Comparison of ENCODE assay signal across 10 cellular contexts in the genomic region with DNA sequence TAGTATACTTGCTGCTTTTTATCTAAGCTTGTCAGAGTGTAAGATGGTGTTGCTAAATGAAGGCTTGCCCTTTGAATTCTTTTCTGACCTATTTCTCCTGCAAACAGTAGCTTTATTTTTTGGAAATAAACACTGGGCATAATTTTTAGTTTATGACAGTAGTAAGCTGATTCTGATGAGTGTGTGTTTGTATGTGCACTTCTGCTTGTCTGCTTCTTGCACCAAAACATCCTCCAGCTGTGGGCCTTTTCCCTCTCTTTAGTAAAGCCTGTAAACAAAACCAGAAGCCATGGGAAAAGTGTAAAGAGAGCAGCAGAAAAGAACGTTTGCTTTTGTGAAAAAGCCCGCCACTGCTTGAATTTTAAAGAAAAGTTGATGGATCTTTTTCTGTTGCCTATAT. TPM values are rescaled to one million over a fixed set of nuclear protein-coding genes. Genes with fewer than 3 reads are reported as not detected.
DNase-seq lines count a peak whose midpoint lies in the region; ATAC-seq and TF ChIP-seq lines count a peak whose summit lies in the region.
"Had no signal": no experiment of that assay in that cellular context is flagged by ENCODE, and none has a peak within 500 bp of the region (broad histone marks: within the 10 kb centered on the region; RNA-seq: fewer than 3 reads in every experiment).

No MANE protein-coding gene starts in this region.

- H4K8ac ChIP-seq in neuronal stem cell (ENCODE audit: low read depth, low read length) = no peak overlapping the region

- no peak for ATAC-seq in HG03280 (IDR thresholded peaks at IDR 0.05; ENCODE audit: unreplicated experiment)
- ATAC-seq: natural killer cell had no signal

- H3K27ac ChIP-seq in left ventricle myocardium inferior (replicated peaks) (peak overlapping the region; percentile 93), esophagus muscularis mucosa (replicated peaks in 1 of 4) (peak overlapping the region; percentile 84 to 87 (median 84)), neuronal stem cell (replicated peaks; ENCODE audit: low read length) (peak overlapping the region; percentile 81)

- no peak overlapping the region for H3K14ac ChIP-seq in neuronal stem cell (ENCODE audit: low read length)

- TF ChIP-seq POLR2A in esophagus muscularis mucosa (IDR thresholded peaks at IDR 0.05; ENCODE audit: low read depth) = no peak

- no peak overlapping the region for H2BK120ac ChIP-seq in neuronal stem cell (ENCODE audit: low read depth, low read length)

- no peak overlapping the region for H2BK12ac ChIP-seq in neuronal stem cell (ENCODE audit: low read length)

- H3K4me1 ChIP-seq in left ventricle myocardium inferior (peaks cover 100% of the 10 kb centered on the region), esophagus muscularis mucosa (peaks cover 59 to 97% (median 95%) of the 10 kb centered on the region in 4 donors), neuronal stem cell (ENCODE audit: control insufficient read depth in 2 of 2, insufficient read depth in 1 of 2, low read depth in 1 of 2, low read length in 2 of 2) (peaks cover 26 to 40% of the 10 kb centered on the region in 2 donors)

- H3K9me3 ChIP-seq in left ventricle myocardium inferior (replicated peaks) (no peaks in the 10 kb centered on the region), esophagus muscularis mucosa (no peaks in the 10 kb centered on the region), neuronal stem cell (replicated peaks in 1 of 2; ENCODE audit: control insufficient read depth in 2 of 2, insufficient read depth in 1 of 2, low read depth in 1 of 2, low read length in 2 of 2) (peaks cover 6 to 8% of the 10 kb centered on the region in 2 donors)

- DNase-seq in left ventricle myocardium inferior = no peak
- no peak for DNase-seq in cardiac septum (ENCODE audit: low spot score)
- DNase-seq in esophagus muscularis mucosa (ENCODE audit: extremely low spot score) = no peak
- DNase-seq in neuronal stem cell (ENCODE audit: low spot score) = no peak
- no peak for DNase-seq in NK-92 (lab: John Stamatoyannopoulos, UW; ENCODE audit: unreplicated experiment)
- no peak for DNase-seq in stimulated activated CD4-positive, alpha-beta T cell treated with anti-CD3 and anti-CD28 coated beads, Interleukin-15, amount 100 ng/mL, for 24 hours
- DNase-seq in DMS153 (lab: John Stamatoyannopoulos, UW) = no peak
- DNase-seq: natural killer cell, NCI-H1105 had no signal

- H2BK5ac ChIP-seq in neuronal stem cell (ENCODE audit: low read length) = no peak overlapping the region

- no peak overlapping the region for H2AK5ac ChIP-seq in neuronal stem cell (ENCODE audit: low read depth, low read length)

- no peak for TF ChIP-seq EP300 in esophagus muscularis mucosa (IDR thresholded peaks at IDR 0.05)

- H3K27me3 ChIP-seq in left ventricle myocardium inferior (ENCODE audit: low read depth) = no peaks in the 10 kb centered on the region
- no peaks in the 10 kb centered on the region for H3K27me3 ChIP-seq in esophagus muscularis mucosa
- H3K27me3 ChIP-seq in neuronal stem cell (ENCODE audit: control insufficient read depth in 3 of 3, insufficient read depth in 3 of 3, low read depth in 1 of 3, low read length in 3 of 3) = no peaks in the 10 kb centered on the region

- no peak for TF ChIP-seq CTCF in left ventricle myocardium inferior (IDR thresholded peaks at IDR 0.05; ENCODE audit: borderline replicate concordance)
- TF ChIP-seq CTCF in esophagus muscularis mucosa (IDR thresholded peaks at IDR 0.05) = no peak

- no peaks in the 10 kb centered on the region for H3K36me3 ChIP-seq in left ventricle myocardium inferior
- no peaks in the 10 kb centered on the region for H3K36me3 ChIP-seq in esophagus muscularis mucosa
- H3K36me3 ChIP-seq in neuronal stem cell (replicated peaks in 1 of 2; ENCODE audit: control insufficient read depth in 2 of 2, insufficient read depth in 2 of 2, low read length in 2 of 2) = no peaks in the 10 kb centered on the region

- no peak overlapping the region for H3K18ac ChIP-seq in neuronal stem cell (ENCODE audit: low read length)

- WGBS in esophagus muscularis mucosa = 20% methylated on average over 2 of the region's 2 CpGs
- WGBS in neuronal stem cell (ENCODE audit: extremely low coverage in 2 of 2, insufficient read length in 2 of 2, insufficient replicate concordance in 1 of 2), 2 donors = no CpG with 5 or more reads among the region's 2 CpGs

- no peak overlapping the region for H3K23ac ChIP-seq in neuronal stem cell (ENCODE audit: low read depth, low read length, poor library complexity)

- H3K4me3 ChIP-seq in left ventricle myocardium inferior = peak overlapping the region; percentile 62
- peak overlapping the region in 3 of 4 donors; percentile 34 to 43 (median 36) for H3K4me3 ChIP-seq in esophagus muscularis mucosa
- peak overlapping the region in 1 of 2 donors; percentile 37 for H3K4me3 ChIP-seq in neuronal stem cell (ENCODE audit: low read length in 2 of 2)

- intact Hi-C loops in left ventricle myocardium inferior (cut with micrococcal nuclease) (no loop called here), cardiac septum (cut with DNase I) (loop anchor here (2.0 kb wide), 1 partner anchor 13 kb away; a partner anchor contains a TSS), esophagus muscularis mucosa (cut with DNase I) (no loop called here)

- peaks cover 2% of the 10 kb centered on the region for H3K79me1 ChIP-seq in neuronal stem cell (ENCODE audit: low read depth, low read length)

- no peak overlapping the region for H3K9ac ChIP-seq in neuronal stem cell (ENCODE audit: low read depth, low read length, poor library complexity)

- no peak overlapping the region for H4K91ac ChIP-seq in neuronal stem cell (ENCODE audit: low read depth, low read length, poor library complexity)

- peak overlapping the region; percentile 58 for H2AFZ ChIP-seq in neuronal stem cell (ENCODE audit: low read length)

- H3K4me2 ChIP-seq in neuronal stem cell (ENCODE audit: insufficient read depth, low read length, poor library complexity, severe bottlenecking) = no peak overlapping the region

- H2BK15ac ChIP-seq in neuronal stem cell (ENCODE audit: low read length) = no peak overlapping the region

- no peak overlapping the region for H3K4ac ChIP-seq in neuronal stem cell (ENCODE audit: low read length)

RNA-seq across cellular contexts. Expression of a gene that starts 12.6 kb away (rescaled TPM):
- total RNA-seq in left ventricle myocardium inferior (62.6 TPM), cardiac septum (52.3 TPM), esophagus muscularis mucosa (10 to 100 TPM; 10.8 to 23.5 (median 14.3) TPM)
- 31.0 TPM for polyA plus RNA-seq in neuronal stem cell (2013, experiment 1 of 2)
- 31.4 TPM for polyA plus RNA-seq in neuronal stem cell (2013, experiment 2 of 2)
- total RNA-seq: natural killer cell had no signal
